ENCODE assay signal across 33 cellular contexts in the genomic region with DNA sequence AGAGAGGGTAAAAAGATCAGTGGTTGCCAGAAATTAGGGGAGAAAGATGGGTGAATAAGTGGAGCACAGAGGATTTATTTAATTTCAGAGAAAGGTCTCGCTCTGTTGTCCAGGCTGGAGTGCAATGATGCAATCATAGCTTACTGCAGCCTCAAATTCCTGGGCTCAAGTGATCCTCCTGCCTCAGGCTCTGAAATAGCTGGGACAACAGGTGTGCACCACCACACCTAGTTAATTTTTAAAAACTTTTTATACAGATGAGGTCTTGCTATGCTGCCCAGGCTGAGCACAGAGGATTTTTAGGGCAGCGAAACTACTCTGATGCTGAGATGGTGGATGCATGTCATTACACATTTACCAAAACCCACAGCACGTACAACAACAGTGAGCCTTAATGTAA.
"Had no signal": no experiment of that assay in that cellular context is flagged by ENCODE, and none has a peak within 500 bp of the region (broad histone marks: within the 10 kb centered on the region; RNA-seq: fewer than 3 reads in every experiment).

No MANE protein-coding gene starts in this region.

- H3K9me3 ChIP-seq: adrenal gland, body of pancreas, breast epithelium had no signal

- H3K27me3 ChIP-seq: adrenal gland, body of pancreas, breast epithelium had no signal

- ATAC-seq: activated CD8-positive, alpha-beta T cell treated with anti-CD3 and anti-CD28 coated beads for 36 hours; activated naive CD4-positive, alpha-beta T cell treated with anti-CD3 and anti-CD28 coated beads, Interleukin-2, amount 50 U/mL, for 72 hours; activated T-cell treated with anti-CD3 and anti-CD28 coated beads, Interleukin-2, amount 50 U/mL, for 4 hours; activated T-cell treated with anti-CD3 and anti-CD28 coated beads, Interleukin-2, amount 50 U/mL, for 72 hours; activated T-helper 17 cell treated with anti-CD3 and anti-CD28 coated beads, Interleukin-2, amount 50 U/mL, for 72 hours; body of pancreas had no signal

- FAIRE-seq: astrocyte, TTC549 had no signal

- H3K4me1 ChIP-seq: breast epithelium had no signal

- H3K36me3 ChIP-seq: adrenal gland, brain microvascular endothelial cell, breast epithelium had no signal

- DNase-seq: activated B cell treated with CpG ODN at 0.5 μM for 24 hours; activated CD4-positive, alpha-beta memory T cell treated with anti-CD3 and anti-CD28 coated beads for 36 hours; activated CD4-positive, alpha-beta T cell treated with anti-CD3 and anti-CD28 coated beads for 4 hours; activated CD4-positive, alpha-beta T cell treated with anti-CD3 and anti-CD28 coated beads, Interleukin-2, amount 10 ng/mL, durations not matched to agents 24 days and 14 days; activated CD4-positive, alpha-beta T cell treated with anti-CD3 and anti-CD28 coated beads, Interleukin-2, amount 50 U/mL, for 1 hour; activated CD4-positive, alpha-beta T cell treated with anti-CD3 and anti-CD28 coated beads, Interleukin-2, amount 50 U/mL, for 4 hours; activated CD4-positive, CD25-positive, alpha-beta regulatory T cell treated with anti-CD3 and anti-CD28 coated beads, Interleukin-2, amount 50 U/mL, for 72 hours; activated CD8-positive, alpha-beta memory T cell treated with anti-CD3 and anti-CD28 coated beads, Interleukin-2, amount 50 U/mL, for 4 hours; activated CD8-positive, alpha-beta T cell treated with anti-CD3 and anti-CD28 coated beads for 36 hours; activated effector memory CD4-positive, alpha-beta T cell treated with anti-CD3 and anti-CD28 coated beads, Interleukin-2, amount 50 U/mL, for 16 hours; activated gamma-delta T cell treated with Interleukin-2 at 50 U/mL for 16 hours; activated naive CD4-positive, alpha-beta T cell; activated naive CD4-positive, alpha-beta T cell treated with anti-CD3 and anti-CD28 coated beads for 36 hours; activated naive CD4-positive, alpha-beta T cell treated with anti-CD3 and anti-CD28 coated beads, Interleukin-2, amount 50 U/mL, for 16 hours; activated naive CD8-positive, alpha-beta T cell treated with anti-CD3 and anti-CD28 coated beads for 36 hours; activated T-cell treated with anti-CD3 and anti-CD28 coated beads for 4 hours; activated T-cell treated with anti-CD3 and anti-CD28 coated beads, Interleukin-2, amount 50 U/mL, for 1 hour; activated T-cell treated with anti-CD3 and anti-CD28 coated beads, Interleukin-2, amount 50 U/mL, for 4 hours; activated T-cell treated with anti-CD3 and anti-CD28 coated beads, Interleukin-2, amount 50 U/mL, for 72 hours; adrenal gland; amniotic stem cell; aorta; body of pancreas; brain microvascular endothelial cell; central memory CD4-positive, alpha-beta T cell; T-helper 2 cell; T-helper 9 cell had no signal

- H3K4me3 ChIP-seq: adrenal gland, body of pancreas, breast epithelium had no signal

- H3K27ac ChIP-seq: adrenal gland, body of pancreas, brain microvascular endothelial cell, breast epithelium, VCaP had no signal
